In the genomic region with DNA sequence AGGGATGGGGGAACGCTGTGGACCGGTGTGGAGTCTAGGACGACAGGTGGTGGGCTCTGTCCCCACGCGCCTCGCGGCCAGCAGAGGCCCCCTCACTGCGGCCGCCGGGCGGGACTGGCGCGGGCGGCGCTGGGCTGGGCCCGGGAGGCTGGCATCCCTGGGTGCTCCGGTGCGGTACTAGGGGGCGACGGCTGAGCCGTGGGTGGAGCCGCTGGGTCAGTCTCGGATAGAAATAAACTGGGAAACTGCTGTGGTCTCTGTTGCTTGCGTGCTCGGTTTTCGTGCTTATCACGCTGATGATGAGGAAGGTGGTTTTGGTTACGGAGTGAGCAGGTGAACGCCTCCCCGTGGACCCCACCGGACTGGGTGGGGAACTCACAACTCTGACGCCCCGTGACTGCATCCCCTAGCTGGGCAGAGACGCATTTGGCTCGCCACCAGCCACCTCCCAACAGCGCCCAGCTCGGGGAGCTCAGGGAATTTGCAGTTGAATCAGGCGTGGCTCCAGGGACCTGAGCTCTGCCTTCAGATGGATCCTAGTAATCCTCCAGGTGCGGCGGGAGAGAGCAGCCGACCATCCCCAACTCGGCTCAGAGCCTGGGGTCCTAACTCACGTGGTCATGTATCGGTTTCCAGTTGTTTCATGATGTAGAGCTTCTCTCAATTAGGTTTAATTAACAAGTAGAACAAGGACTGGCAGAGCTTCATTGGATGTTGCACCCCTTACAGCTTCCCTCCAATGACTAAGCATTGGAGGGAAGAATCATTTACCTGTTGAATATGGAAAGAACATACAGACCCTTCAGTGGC, we compare ENCODE assay signal across 9 cellular contexts. TPM values are rescaled to one million over a fixed set of nuclear protein-coding genes. Genes with fewer than 3 reads are reported as not detected.
DNase-seq lines count a peak whose midpoint lies in the region; ATAC-seq and TF ChIP-seq lines count a peak whose summit lies in the region.
"Had no signal": no experiment of that assay in that cellular context is flagged by ENCODE, and none has a peak within 500 bp of the region (broad histone marks: within the 10 kb centered on the region; RNA-seq: fewer than 3 reads in every experiment).

No MANE protein-coding gene starts in this region.

- WGBS in liver = 7% methylated on average over 44 of the region's 44 CpGs

- H3K4me3 Mint-ChIP-seq in activated CD8-positive, alpha-beta memory T cell treated with anti-CD3 and anti-CD28 coated beads, Interleukin-2, amount 10 ng/mL, durations not matched to agents 7 days and 5 days = peak overlapping the region; percentile 59

- peaks cover 18% of the 10 kb centered on the region for H3K4me1 Mint-ChIP-seq in activated CD8-positive, alpha-beta memory T cell treated with anti-CD3 and anti-CD28 coated beads, Interleukin-2, amount 10 ng/mL, durations not matched to agents 7 days and 5 days

- peak; percentile 41 for DNase-seq in activated CD8-positive, alpha-beta memory T cell treated with anti-CD3 and anti-CD28 coated beads, Interleukin-2, amount 10 ng/mL, durations not matched to agents 7 days and 5 days
- DNase-seq in activated CD8-positive, alpha-beta memory T cell treated with anti-CD3 and anti-CD28 coated beads, Interleukin-2, amount 50 U/mL, for 4 hours = no peak
- peak; percentile 66 for DNase-seq in NCI-H748 treated with DMSO at 0.1 percent for 48 hours (lab: John Stamatoyannopoulos, UW)
- DNase-seq in colonic mucosa = no peak
- DNase-seq in stimulated activated CD4-positive, alpha-beta T cell treated with anti-CD3 and anti-CD28 coated beads, Interleukin-1b, Interleukin-23, amount 100 ng/mL, for 48 hours = no peak

- H3K9me3 ChIP-seq in colonic mucosa (no peaks in the 10 kb centered on the region), liver (ENCODE audit: control insufficient read depth in 4 of 4, low read length in 3 of 4) (no peaks in the 10 kb centered on the region)

- H3K36me3 Mint-ChIP-seq in activated CD8-positive, alpha-beta memory T cell treated with anti-CD3 and anti-CD28 coated beads, Interleukin-2, amount 10 ng/mL, durations not matched to agents 7 days and 5 days = peaks cover 4% of the 10 kb centered on the region

- CTCF ChIA-PET in activated CD8-positive, alpha-beta memory T cell treated with anti-CD3 and anti-CD28 coated beads, Interleukin-2, amount 10 ng/mL, durations not matched to agents 7 days and 5 days (lab: Charles Lee) = interaction anchor here (0.7 to 1.7 kb wide), 2 partner anchors 31 to 670 kb away, joined by 4 to 7 read pairs; no protein-coding TSS in a partner anchor

- peaks cover 4% of the 10 kb centered on the region for H3K4me1 ChIP-seq in colonic mucosa
- peaks cover 5 to 12% (median 9%) of the 10 kb centered on the region in 4 donors for H3K4me1 ChIP-seq in liver (ENCODE audit: control insufficient read depth in 4 of 4, insufficient read depth in 4 of 4, low read length in 3 of 4)

- H3K27ac Mint-ChIP-seq in activated CD8-positive, alpha-beta memory T cell treated with anti-CD3 and anti-CD28 coated beads, Interleukin-2, amount 10 ng/mL, durations not matched to agents 7 days and 5 days = no peak overlapping the region

- ATAC-seq in activated CD8-positive, alpha-beta memory T cell treated with anti-CD3 and anti-CD28 coated beads, Interleukin-2, amount 10 ng/mL, durations not matched to agents 7 days and 5 days = peak; percentile 52
- ATAC-seq in HG03108 (IDR thresholded peaks at IDR 0.05; ENCODE audit: unreplicated experiment) = no peak

- no peak for TF ChIP-seq RAD21 in liver (IDR thresholded peaks at IDR 0.05)

- H3K4me3 ChIP-seq in colonic mucosa (peak overlapping the region; percentile 17), liver (ENCODE audit: low read depth in 1 of 3, low read length in 3 of 3) (peak overlapping the region in 2 of 3 donors; percentile 29 to 54)

- no peak overlapping the region for H3K27ac ChIP-seq in colonic mucosa
- no peak overlapping the region for H3K27ac ChIP-seq in liver (ENCODE audit: low read depth in 1 of 2, low read length in 2 of 2)
- peak overlapping the region; percentile 79 for H3K27ac ChIP-seq in temporal lobe (ENCODE audit: low read depth, low read length)

- no peaks in the 10 kb centered on the region for H3K9me3 Mint-ChIP-seq in activated CD8-positive, alpha-beta memory T cell treated with anti-CD3 and anti-CD28 coated beads, Interleukin-2, amount 10 ng/mL, durations not matched to agents 7 days and 5 days (ENCODE audit: low read depth)

- intact Hi-C loops in colonic mucosa (cut with DNase I) = no loop called here

- H3K36me3 ChIP-seq in colonic mucosa (no peaks in the 10 kb centered on the region), liver (ENCODE audit: control insufficient read depth in 4 of 4, insufficient read depth in 3 of 4, low read depth in 1 of 4, low read length in 3 of 4) (no peaks in the 10 kb centered on the region)

- H3K9ac ChIP-seq in colonic mucosa (ENCODE audit: low read depth in 2 of 2, low read length in 2 of 2) (no peak overlapping the region), liver (ENCODE audit: low read depth in 1 of 2, low read length in 2 of 2) (no peak overlapping the region)

- TF ChIP-seq CTCF in colonic mucosa (IDR thresholded peaks at IDR 0.05) (no peak), liver (IDR thresholded peaks at IDR 0.05; ENCODE audit: low read depth, low read length, missing input control) (no peak)

- peaks cover 29% of the 10 kb centered on the region for H3K27me3 Mint-ChIP-seq in activated CD8-positive, alpha-beta memory T cell treated with anti-CD3 and anti-CD28 coated beads, Interleukin-2, amount 10 ng/mL, durations not matched to agents 7 days and 5 days

- H3K27me3 ChIP-seq in colonic mucosa (peaks cover 8% of the 10 kb centered on the region), liver (ENCODE audit: control insufficient read depth in 4 of 4, insufficient read depth in 4 of 4, low read length in 3 of 4) (no peaks in the 10 kb centered on the region)

TF ChIP-seq in liver, 16 proteins besides CTCF, POLR2A, EP300 and RAD21 (continues in another document):
- no peak for TF ChIP-seq YY1 (IDR thresholded peaks at IDR 0.05)
- TF ChIP-seq NR2F2 (IDR thresholded peaks at IDR 0.05) = no peak
- no peak for TF ChIP-seq SP1 (IDR thresholded peaks at IDR 0.05)
- no peak for TF ChIP-seq ZBTB33 (IDR thresholded peaks at IDR 0.05)
- no peak for TF ChIP-seq RXRA (IDR thresholded peaks at IDR 0.05)
- TF ChIP-seq FOXA1 (IDR thresholded peaks at IDR 0.05) = no peak
- TF ChIP-seq, protein P1, sequence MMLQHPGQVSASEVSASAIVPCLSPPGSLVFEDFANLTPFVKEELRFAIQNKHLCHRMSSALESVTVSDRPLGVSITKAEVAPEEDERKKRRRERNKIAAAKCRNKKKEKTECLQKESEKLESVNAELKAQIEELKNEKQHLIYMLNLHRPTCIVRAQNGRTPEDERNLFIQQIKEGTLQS (IDR thresholded peaks at IDR 0.05) = no peak
- no peak for TF ChIP-seq HNF4A (conservative IDR thresholded peaks at IDR 0.05)
- TF ChIP-seq GABPA (IDR thresholded peaks at IDR 0.05 in 1 of 2, conservative IDR thresholded peaks at IDR 0.05 in 1 of 2) = no peak
- TF ChIP-seq TAF1 (conservative IDR thresholded peaks at IDR 0.05) = no peak
- TF ChIP-seq, protein P2, sequence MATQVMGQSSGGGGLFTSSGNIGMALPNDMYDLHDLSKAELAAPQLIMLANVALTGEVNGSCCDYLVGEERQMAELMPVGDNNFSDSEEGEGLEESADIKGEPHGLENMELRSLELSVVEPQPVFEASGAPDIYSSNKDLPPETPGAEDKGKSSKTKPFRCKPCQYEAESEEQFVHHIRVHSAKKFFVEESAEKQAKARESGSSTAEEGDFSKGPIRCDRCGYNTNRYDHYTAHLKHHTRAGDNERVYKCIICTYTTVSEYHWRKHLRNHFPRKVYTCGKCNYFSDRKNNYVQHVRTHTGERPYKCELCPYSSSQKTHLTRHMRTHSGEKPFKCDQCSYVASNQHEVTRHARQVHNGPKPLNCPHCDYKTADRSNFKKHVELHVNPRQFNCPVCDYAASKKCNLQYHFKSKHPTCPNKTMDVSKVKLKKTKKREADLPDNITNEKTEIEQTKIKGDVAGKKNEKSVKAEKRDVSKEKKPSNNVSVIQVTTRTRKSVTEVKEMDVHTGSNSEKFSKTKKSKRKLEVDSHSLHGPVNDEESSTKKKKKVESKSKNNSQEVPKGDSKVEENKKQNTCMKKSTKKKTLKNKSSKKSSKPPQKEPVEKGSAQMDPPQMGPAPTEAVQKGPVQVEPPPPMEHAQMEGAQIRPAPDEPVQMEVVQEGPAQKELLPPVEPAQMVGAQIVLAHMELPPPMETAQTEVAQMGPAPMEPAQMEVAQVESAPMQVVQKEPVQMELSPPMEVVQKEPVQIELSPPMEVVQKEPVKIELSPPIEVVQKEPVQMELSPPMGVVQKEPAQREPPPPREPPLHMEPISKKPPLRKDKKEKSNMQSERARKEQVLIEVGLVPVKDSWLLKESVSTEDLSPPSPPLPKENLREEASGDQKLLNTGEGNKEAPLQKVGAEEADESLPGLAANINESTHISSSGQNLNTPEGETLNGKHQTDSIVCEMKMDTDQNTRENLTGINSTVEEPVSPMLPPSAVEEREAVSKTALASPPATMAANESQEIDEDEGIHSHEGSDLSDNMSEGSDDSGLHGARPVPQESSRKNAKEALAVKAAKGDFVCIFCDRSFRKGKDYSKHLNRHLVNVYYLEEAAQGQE (IDR thresholded peaks at IDR 0.05) = no peak
- TF ChIP-seq, protein P3, sequence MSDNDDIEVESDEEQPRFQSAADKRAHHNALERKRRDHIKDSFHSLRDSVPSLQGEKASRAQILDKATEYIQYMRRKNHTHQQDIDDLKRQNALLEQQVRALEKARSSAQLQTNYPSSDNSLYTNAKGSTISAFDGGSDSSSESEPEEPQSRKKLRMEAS (IDR thresholded peaks at IDR 0.05) = no peak

RNA-seq across cellular contexts. Expression of gene HSD17B7, which starts 32.1 kb away (rescaled TPM):
- 10 to 100 TPM; 33.9 to 37.1 TPM for total RNA-seq in activated CD8-positive, alpha-beta memory T cell treated with anti-CD3 and anti-CD28 coated beads, Interleukin-2, amount 10 ng/mL, durations not matched to agents 7 days and 5 days
- total RNA-seq in colonic mucosa (10 to 100 TPM; 17.7 to 32.1 TPM), liver (100 to 1,000 TPM in 1 of 2 donors, 10 to 100 TPM in 1; 55.8 to 115 TPM), temporal lobe (13.3 TPM)
- 10 to 100 TPM; 22.9 to 31.1 TPM for polyA plus RNA-seq in liver

RNA-seq across cellular contexts. Expression of gene CCDC190, which starts 38.4 kb away (rescaled TPM):
- total RNA-seq in activated CD8-positive, alpha-beta memory T cell treated with anti-CD3 and anti-CD28 coated beads, Interleukin-2, amount 10 ng/mL, durations not matched to agents 7 days and 5 days = not detected
- total RNA-seq in colonic mucosa (not detected), liver (not detected), temporal lobe (0.98 TPM)
- not detected for polyA plus RNA-seq in liver
- total RNA-seq: activated CD8-positive, alpha-beta memory T cell treated with anti-CD3 and anti-CD28 coated beads for 36 hours had no signal

Comparison
In these comparisons a context has a peak if more than half of its experiments do, and no peak if none do; other contexts are left out.
1. DNase-seq: peak in activated CD8-positive, alpha-beta memory T cell treated with anti-CD3 and anti-CD28 coated beads, Interleukin-2, amount 10 ng/mL, durations not matched to agents 7 days and 5 days (single experiment) and NCI-H748 treated with DMSO at 0.1 percent for 48 hours (single experiment); none in activated CD8-positive, alpha-beta memory T cell treated with anti-CD3 and anti-CD28 coated beads, Interleukin-2, amount 50 U/mL, for 4 hours (single experiment), colonic mucosa (single experiment) and stimulated activated CD4-positive, alpha-beta T cell treated with anti-CD3 and anti-CD28 coated beads, Interleukin-1b, Interleukin-23, amount 100 ng/mL, for 48 hours (single experiment).